14 cellular contexts compared by ENCODE assay signal in the genomic region with DNA sequence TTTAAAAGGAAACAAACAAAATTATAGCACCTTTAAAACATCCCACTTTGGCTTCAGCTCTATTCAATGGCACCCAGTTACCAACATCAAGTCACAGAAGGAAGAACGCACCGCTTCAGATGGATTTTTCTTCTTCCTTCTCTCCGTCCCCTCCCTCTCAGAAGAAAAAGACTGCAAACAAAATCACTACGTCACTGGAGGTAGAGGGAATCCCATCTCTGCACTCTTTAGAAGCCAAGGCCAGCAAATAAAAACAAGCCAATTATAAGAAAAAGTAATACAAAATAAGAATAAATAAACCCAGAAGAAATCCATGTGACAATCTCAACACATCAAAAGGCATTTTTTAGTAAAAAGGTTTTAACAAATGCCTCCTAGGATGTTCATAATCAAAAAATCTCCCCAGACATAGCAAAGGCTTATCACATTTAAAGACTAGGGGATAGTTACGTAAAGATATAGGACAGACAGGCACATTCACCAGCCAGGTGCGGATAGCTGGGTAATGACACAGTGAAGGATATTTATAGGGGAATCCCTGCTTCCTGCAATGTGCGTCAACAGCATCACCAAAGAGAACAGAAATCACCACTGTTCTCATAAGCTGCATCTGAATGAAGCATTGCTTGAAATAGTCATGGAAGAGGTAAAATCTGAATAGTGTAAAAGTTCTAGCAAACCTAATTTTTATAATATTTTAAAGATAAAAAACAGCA.
DNase-seq lines count a peak whose midpoint lies in the region; ATAC-seq and TF ChIP-seq lines count a peak whose summit lies in the region.
"Had no signal": no experiment of that assay in that cellular context is flagged by ENCODE, and none has a peak within 500 bp of the region (broad histone marks: within the 10 kb centered on the region; RNA-seq: fewer than 3 reads in every experiment).

No MANE protein-coding gene starts in this region.

- no peak overlapping the region for H3K9ac ChIP-seq in Karpas-422 (ENCODE audit: low read length)

- H3K27ac ChIP-seq in Karpas-422 (ENCODE audit: low read length): no peak overlapping the region

- H3K4me1 ChIP-seq in Karpas-422 (ENCODE audit: low read length): 0 out of 2 replicates have a peak, but pooled peaks cover 2% of the 10 kb centered on the region

- no peaks in the 10 kb centered on the region for H3K9me2 ChIP-seq in Karpas-422 (replicated peaks; ENCODE audit: insufficient read depth, low read length)

- peaks cover 48% of the 10 kb centered on the region for H3K4me1 Mint-ChIP-seq in activated naive CD4-positive, alpha-beta T cell treated with anti-CD3 and anti-CD28 coated beads for 36 hours (ENCODE audit: low read depth)
- H3K4me1 Mint-ChIP-seq in brain: peaks cover 47% of the 10 kb centered on the region
- H3K4me1 Mint-ChIP-seq in stimulated activated naive B cell treated with anti-CD40 and anti-IgM and Interleukin-4, amounts not matched to agents 10 μg/mL and 1 μg/mL and 100 μg/mL, for 72 hours: peaks cover 16 to 39% of the 10 kb centered on the region in 2 donors
- H3K4me1 Mint-ChIP-seq in naive thymus-derived CD8-positive, alpha-beta T cell: peaks cover 9 to 20% (median 16%) of the 10 kb centered on the region in 4 donors

- no peaks in the 10 kb centered on the region for H3K27me3 Mint-ChIP-seq in activated naive CD4-positive, alpha-beta T cell treated with anti-CD3 and anti-CD28 coated beads for 36 hours (ENCODE audit: low read depth)
- H3K27me3 Mint-ChIP-seq in brain: no peaks in the 10 kb centered on the region
- H3K27me3 Mint-ChIP-seq in stimulated activated naive B cell treated with anti-CD40 and anti-IgM and Interleukin-4, amounts not matched to agents 10 μg/mL and 1 μg/mL and 100 μg/mL, for 72 hours: no peaks in the 10 kb centered on the region
- no peaks in the 10 kb centered on the region for H3K27me3 Mint-ChIP-seq in naive thymus-derived CD8-positive, alpha-beta T cell
- H3K27me3 Mint-ChIP-seq: effector memory CD8-positive, alpha-beta T cell had no signal

- H4K20me1 ChIP-seq in Karpas-422 (ENCODE audit: insufficient read depth, low read depth, low read length): no peaks in the 10 kb centered on the region

- H3K79me2 ChIP-seq in Karpas-422 (ENCODE audit: low read length): peaks cover 50% of the 10 kb centered on the region

- CTCF ChIA-PET in activated naive CD4-positive, alpha-beta T cell treated with anti-CD3 and anti-CD28 coated beads for 36 hours (lab: Charles Lee): interaction anchor here (0.7 to 0.9 kb wide), 3 partner anchors 35 to 120 kb away, joined by 3 to 4 read pairs (median 3); no protein-coding TSS in a partner anchor

- peak; percentile 46 to 66 for ATAC-seq in stimulated activated naive B cell treated with anti-CD40 and anti-IgM and Interleukin-4, amounts not matched to agents 10 μg/mL and 1 μg/mL and 100 μg/mL, for 72 hours (replicated peaks)
- no peak for ATAC-seq in GM19467 (IDR thresholded peaks at IDR 0.05; ENCODE audit: unreplicated experiment)
- ATAC-seq in naive thymus-derived CD8-positive, alpha-beta T cell: no peak
- ATAC-seq: activated CD8-positive, alpha-beta T cell treated with anti-CD3 and anti-CD28 coated beads, Interleukin-2, amount 10 ng/mL, durations not matched to agents 7 days and 5 days; effector memory CD8-positive, alpha-beta T cell; HCT116 had no signal

- peak; percentile 41 for DNase-seq in activated naive CD4-positive, alpha-beta T cell treated with anti-CD3 and anti-CD28 coated beads for 36 hours
- no peak for DNase-seq in activated naive CD4-positive, alpha-beta T cell treated with Interleukin-2 at 50 U/mL for 16 hours
- peak; percentile 32 for DNase-seq in midbrain (lab: John Stamatoyannopoulos, UW)
- DNase-seq in stimulated activated naive B cell treated with anti-CD40 and anti-IgM and Interleukin-4, amounts not matched to agents 10 μg/mL and 1 μg/mL and 100 μg/mL, for 72 hours: no peak
- DNase-seq in naive thymus-derived CD8-positive, alpha-beta T cell: no peak
- DNase-seq in Karpas-422: no peak
- DNase-seq: activated CD8-positive, alpha-beta T cell treated with anti-CD3 and anti-CD28 coated beads, Interleukin-2, amount 10 ng/mL, durations not matched to agents 7 days and 5 days; effector memory CD8-positive, alpha-beta T cell; foreskin melanocyte; NCI-H1105 had no signal

- H3K36me3 Mint-ChIP-seq in activated naive CD4-positive, alpha-beta T cell treated with anti-CD3 and anti-CD28 coated beads for 36 hours (ENCODE audit: low read depth): peaks cover 20% of the 10 kb centered on the region
- peaks cover 48% of the 10 kb centered on the region for H3K36me3 Mint-ChIP-seq in brain
- peaks cover 22 to 39% of the 10 kb centered on the region in 2 donors for H3K36me3 Mint-ChIP-seq in stimulated activated naive B cell treated with anti-CD40 and anti-IgM and Interleukin-4, amounts not matched to agents 10 μg/mL and 1 μg/mL and 100 μg/mL, for 72 hours
- H3K36me3 Mint-ChIP-seq in naive thymus-derived CD8-positive, alpha-beta T cell: peaks cover 0 to 66% (median 29%) of the 10 kb centered on the region in 3 donors

- no peaks in the 10 kb centered on the region for H3K27me3 ChIP-seq in Karpas-422 (ENCODE audit: low read length)

- TF ChIP-seq CTCF in brain (conservative IDR thresholded peaks at IDR 0.05): no peak

- intact Hi-C loops in activated naive CD4-positive, alpha-beta T cell treated with anti-CD3 and anti-CD28 coated beads for 36 hours (cut with micrococcal nuclease): loop anchor here (5.0 kb wide), 1 partner anchor 91 kb away; the partner anchor contains the start of genes INHBC and R3HDM2

- no peak overlapping the region for H2AFZ ChIP-seq in Karpas-422 (ENCODE audit: low read length)

- no peak overlapping the region for H3K27ac Mint-ChIP-seq in activated naive CD4-positive, alpha-beta T cell treated with anti-CD3 and anti-CD28 coated beads for 36 hours
- H3K27ac Mint-ChIP-seq in brain: peak overlapping the region; percentile 12 to 90 (median 84)
- H3K27ac Mint-ChIP-seq in stimulated activated naive B cell treated with anti-CD40 and anti-IgM and Interleukin-4, amounts not matched to agents 10 μg/mL and 1 μg/mL and 100 μg/mL, for 72 hours: peak overlapping the region; percentile 31
- H3K27ac Mint-ChIP-seq in naive thymus-derived CD8-positive, alpha-beta T cell: peak overlapping the region in 1 of 10 donors; percentile 20
- H3K27ac Mint-ChIP-seq: activated CD8-positive, alpha-beta T cell treated with anti-CD3 and anti-CD28 coated beads, Interleukin-2, amount 10 ng/mL, durations not matched to agents 7 days and 5 days; activated T-helper 2 cell treated with anti-CD3 and anti-CD28 coated beads, Interferon-gamma antibody, Interleukin-2, Interleukin-4, amounts not matched to agents 10 μg/mL and 5 μg/mL and 100 μg/mL, durations not matched to agents 14 hours and 24 hours and 36 hours had no signal

- H3K9me3 Mint-ChIP-seq in activated naive CD4-positive, alpha-beta T cell treated with anti-CD3 and anti-CD28 coated beads for 36 hours: peaks cover 2% of the 10 kb centered on the region
- peaks cover 4 to 15% (median 9%) of the 10 kb centered on the region in 5 experiments for H3K9me3 Mint-ChIP-seq in brain
- peaks cover 0 to 3% of the 10 kb centered on the region in 2 donors for H3K9me3 Mint-ChIP-seq in stimulated activated naive B cell treated with anti-CD40 and anti-IgM and Interleukin-4, amounts not matched to agents 10 μg/mL and 1 μg/mL and 100 μg/mL, for 72 hours
- no peaks in the 10 kb centered on the region for H3K9me3 Mint-ChIP-seq in naive thymus-derived CD8-positive, alpha-beta T cell
- H3K9me3 Mint-ChIP-seq: effector memory CD8-positive, alpha-beta T cell had no signal

- no peak overlapping the region for H3K4me3 Mint-ChIP-seq in activated naive CD4-positive, alpha-beta T cell treated with anti-CD3 and anti-CD28 coated beads for 36 hours
- peak overlapping the region; percentile 41 to 83 (median 79) for H3K4me3 Mint-ChIP-seq in brain
- no peak overlapping the region for H3K4me3 Mint-ChIP-seq in stimulated activated naive B cell treated with anti-CD40 and anti-IgM and Interleukin-4, amounts not matched to agents 10 μg/mL and 1 μg/mL and 100 μg/mL, for 72 hours
- no peak overlapping the region for H3K4me3 Mint-ChIP-seq in naive thymus-derived CD8-positive, alpha-beta T cell
- H3K4me3 Mint-ChIP-seq: activated CD8-positive, alpha-beta T cell treated with anti-CD3 and anti-CD28 coated beads, Interleukin-2, amount 10 ng/mL, durations not matched to agents 7 days and 5 days; effector memory CD8-positive, alpha-beta T cell had no signal

- no peak overlapping the region for H3K4me3 ChIP-seq in Karpas-422 (ENCODE audit: low read length)

- no peak overlapping the region for H3K4me2 ChIP-seq in Karpas-422 (ENCODE audit: low read depth, low read length, poor library complexity, severe bottlenecking)

- H3K36me3 ChIP-seq in Karpas-422 (ENCODE audit: insufficient read depth, low read length): no peaks in the 10 kb centered on the region

- POLR2A ChIA-PET in naive thymus-derived CD8-positive, alpha-beta T cell (lab: Charles Lee): no interaction called here

- no peaks in the 10 kb centered on the region for H3K9me3 ChIP-seq in Karpas-422 (ENCODE audit: low read length)

Comparison
In these comparisons a context has a peak if more than half of its experiments do, and no peak if none do; other contexts are left out.
1. DNase-seq: peak in activated naive CD4-positive, alpha-beta T cell treated with anti-CD3 and anti-CD28 coated beads for 36 hours (single experiment) and midbrain (single experiment); none in activated naive CD4-positive, alpha-beta T cell treated with Interleukin-2 at 50 U/mL for 16 hours (single experiment), stimulated activated naive B cell treated with anti-CD40 and anti-IgM and Interleukin-4, amounts not matched to agents 10 μg/mL and 1 μg/mL and 100 μg/mL, for 72 hours (single experiment), naive thymus-derived CD8-positive, alpha-beta T cell (0 of 10) and Karpas-422 (single experiment).
2. H3K4me3 Mint-ChIP-seq: peak in brain (5 of 5); none in activated naive CD4-positive, alpha-beta T cell treated with anti-CD3 and anti-CD28 coated beads for 36 hours (single experiment), stimulated activated naive B cell treated with anti-CD40 and anti-IgM and Interleukin-4, amounts not matched to agents 10 μg/mL and 1 μg/mL and 100 μg/mL, for 72 hours (0 of 2) and naive thymus-derived CD8-positive, alpha-beta T cell (0 of 10).
3. ATAC-seq: peak in stimulated activated naive B cell treated with anti-CD40 and anti-IgM and Interleukin-4, amounts not matched to agents 10 μg/mL and 1 μg/mL and 100 μg/mL, for 72 hours (2 of 2); none in GM19467 (single experiment) and naive thymus-derived CD8-positive, alpha-beta T cell (0 of 2).